Comparison of ENCODE assay signal across 8 cellular contexts in genomic region chr18:6078877-6079276, GRCh38.
"Had no signal": no experiment of that assay in that cellular context is flagged by ENCODE, and none has a peak within 500 bp of the region (broad histone marks: within the 10 kb centered on the region; RNA-seq: fewer than 3 reads in every experiment).

No MANE protein-coding gene starts in this region.

- H3K36me3 ChIP-seq: HAP-1 had no signal

- ATAC-seq: HCT116, HepG2, K562 had no signal

- H3K4me3 ChIP-seq: HAP-1, K562 had no signal

- DNase-seq: GOT3, H7, KG1 had no signal

- H3K4me1 ChIP-seq: HAP-1 had no signal

- H3K27ac ChIP-seq: HL-60 had no signal

- H3K9me3 ChIP-seq: HAP-1 had no signal
